In the genomic region with DNA sequence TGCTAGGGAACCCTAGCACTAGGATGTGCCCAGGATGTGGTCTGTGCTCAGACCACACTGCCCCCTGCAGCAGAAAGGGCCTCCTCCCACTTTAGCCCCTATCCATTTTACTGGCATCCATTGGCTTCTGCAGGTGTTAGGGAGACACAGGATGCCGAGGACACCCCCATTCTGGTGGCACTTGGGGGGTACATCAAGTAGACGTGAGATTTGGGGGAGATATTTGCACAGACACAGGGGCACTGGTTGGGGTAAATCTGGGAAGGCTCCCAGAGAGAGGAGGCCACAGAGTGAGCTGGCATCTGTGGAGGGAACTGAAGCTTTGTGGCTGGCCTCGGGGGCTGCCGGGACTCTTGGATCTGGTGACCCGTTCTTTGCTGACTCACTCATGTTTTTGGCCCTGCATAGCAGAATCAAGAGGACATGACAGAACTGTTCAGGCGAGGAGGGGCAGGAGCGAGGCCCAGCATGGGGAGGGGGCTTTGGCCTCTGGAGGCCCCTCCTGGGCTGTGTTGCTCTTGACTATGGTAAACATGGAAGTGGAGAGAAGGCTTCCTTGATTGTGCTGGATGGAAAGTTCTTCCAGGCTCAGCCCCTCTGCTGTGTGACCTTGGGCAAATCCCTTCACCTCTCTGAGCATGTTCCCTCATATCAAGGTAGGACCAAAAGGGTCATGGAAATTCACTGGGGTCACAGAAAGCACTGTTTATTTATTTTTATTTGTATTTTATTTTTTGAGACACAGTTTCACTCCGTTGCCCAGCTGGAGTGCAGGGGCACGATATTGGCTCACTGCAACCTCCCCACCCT, we compare ENCODE assay signal across 1 cellular context.
TF ChIP-seq lines count a peak whose summit lies in the region.

No MANE protein-coding gene starts in this region.

TF ChIP-seq in K562, 482 proteins besides CTCF, POLR2A, EP300 and RAD21:
- TF ChIP-seq RBFOX2 (IDR thresholded peaks at IDR 0.05; ENCODE audit: low read depth, low read length) (peak; percentile 28; the same call in 1 of the 2 replicates), SMARCA5 (IDR thresholded peaks at IDR 0.05) (peak; percentile 58; the same call in 1 of the 2 replicates), ADNP (tag; IDR thresholded peaks at IDR 0.05) (peak; percentile 45; the same call in 1 of the 2 replicates), C11orf30 (IDR thresholded peaks at IDR 0.05; ENCODE audit: low read depth) (peak; percentile 55), CBX1 (IDR thresholded peaks at IDR 0.05; ENCODE audit: low read depth) (0 out of 2 replicates have a peak, but pooled peaks have one; percentile 12), BRD9 (IDR thresholded peaks at IDR 0.05; ENCODE audit: low read depth, partially characterized antibody) (peak; percentile 43), CTBP1 (IDR thresholded peaks at IDR 0.05; ENCODE audit: borderline replicate concordance) (0 out of 2 replicates have a peak, but pooled peaks have one; percentile 23), ZNF12 (CRISPR knock-in tag; IDR thresholded peaks at IDR 0.05) (no peak), RFX5 (IDR thresholded peaks at IDR 0.05; ENCODE audit: low read depth, low read length) (no peak), NFE2 (IDR thresholded peaks at IDR 0.05; ENCODE audit: low read depth) (peak; percentile 33; the same call in 1 of the 2 replicates), BCOR (IDR thresholded peaks at IDR 0.05) (peak; percentile 89), HIVEP1 (CRISPR knock-in tag; IDR thresholded peaks at IDR 0.05) (no peak), TEAD4 (IDR thresholded peaks at IDR 0.05; ENCODE audit: low read length) (0 out of 2 replicates have a peak, but pooled peaks have one; percentile 12), TEAD4 (CRISPR knock-in tag; IDR thresholded peaks at IDR 0.05; ENCODE audit: borderline replicate concordance) (no peak), ZFP36 (IDR thresholded peaks at IDR 0.05; ENCODE audit: low read depth, low read length, partially characterized antibody) (peak; percentile 94), MAFG (tag; conservative IDR thresholded peaks at IDR 0.05) (peak; percentile 39), RBM25 (IDR thresholded peaks at IDR 0.05; ENCODE audit: low read depth, low read length, severe bottlenecking) (peak; percentile 92), KDM1A (IDR thresholded peaks at IDR 0.05) (peak; percentile 32 to 40; a peak in 3 of 4 replicates), ZNF316 (IDR thresholded peaks at IDR 0.05) (peak; percentile 61)
- TF ChIP-seq, protein P1, sequence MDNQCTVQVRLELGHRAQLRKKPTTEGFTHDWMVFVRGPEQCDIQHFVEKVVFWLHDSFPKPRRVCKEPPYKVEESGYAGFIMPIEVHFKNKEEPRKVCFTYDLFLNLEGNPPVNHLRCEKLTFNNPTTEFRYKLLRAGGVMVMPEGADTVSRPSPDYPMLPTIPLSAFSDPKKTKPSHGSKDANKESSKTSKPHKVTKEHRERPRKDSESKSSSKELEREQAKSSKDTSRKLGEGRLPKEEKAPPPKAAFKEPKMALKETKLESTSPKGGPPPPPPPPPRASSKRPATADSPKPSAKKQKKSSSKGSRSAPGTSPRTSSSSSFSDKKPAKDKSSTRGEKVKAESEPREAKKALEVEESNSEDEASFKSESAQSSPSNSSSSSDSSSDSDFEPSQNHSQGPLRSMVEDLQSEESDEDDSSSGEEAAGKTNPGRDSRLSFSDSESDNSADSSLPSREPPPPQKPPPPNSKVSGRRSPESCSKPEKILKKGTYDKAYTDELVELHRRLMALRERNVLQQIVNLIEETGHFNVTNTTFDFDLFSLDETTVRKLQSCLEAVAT (IDR thresholded peaks at IDR 0.05) = no peak
- TF ChIP-seq, protein P2, sequence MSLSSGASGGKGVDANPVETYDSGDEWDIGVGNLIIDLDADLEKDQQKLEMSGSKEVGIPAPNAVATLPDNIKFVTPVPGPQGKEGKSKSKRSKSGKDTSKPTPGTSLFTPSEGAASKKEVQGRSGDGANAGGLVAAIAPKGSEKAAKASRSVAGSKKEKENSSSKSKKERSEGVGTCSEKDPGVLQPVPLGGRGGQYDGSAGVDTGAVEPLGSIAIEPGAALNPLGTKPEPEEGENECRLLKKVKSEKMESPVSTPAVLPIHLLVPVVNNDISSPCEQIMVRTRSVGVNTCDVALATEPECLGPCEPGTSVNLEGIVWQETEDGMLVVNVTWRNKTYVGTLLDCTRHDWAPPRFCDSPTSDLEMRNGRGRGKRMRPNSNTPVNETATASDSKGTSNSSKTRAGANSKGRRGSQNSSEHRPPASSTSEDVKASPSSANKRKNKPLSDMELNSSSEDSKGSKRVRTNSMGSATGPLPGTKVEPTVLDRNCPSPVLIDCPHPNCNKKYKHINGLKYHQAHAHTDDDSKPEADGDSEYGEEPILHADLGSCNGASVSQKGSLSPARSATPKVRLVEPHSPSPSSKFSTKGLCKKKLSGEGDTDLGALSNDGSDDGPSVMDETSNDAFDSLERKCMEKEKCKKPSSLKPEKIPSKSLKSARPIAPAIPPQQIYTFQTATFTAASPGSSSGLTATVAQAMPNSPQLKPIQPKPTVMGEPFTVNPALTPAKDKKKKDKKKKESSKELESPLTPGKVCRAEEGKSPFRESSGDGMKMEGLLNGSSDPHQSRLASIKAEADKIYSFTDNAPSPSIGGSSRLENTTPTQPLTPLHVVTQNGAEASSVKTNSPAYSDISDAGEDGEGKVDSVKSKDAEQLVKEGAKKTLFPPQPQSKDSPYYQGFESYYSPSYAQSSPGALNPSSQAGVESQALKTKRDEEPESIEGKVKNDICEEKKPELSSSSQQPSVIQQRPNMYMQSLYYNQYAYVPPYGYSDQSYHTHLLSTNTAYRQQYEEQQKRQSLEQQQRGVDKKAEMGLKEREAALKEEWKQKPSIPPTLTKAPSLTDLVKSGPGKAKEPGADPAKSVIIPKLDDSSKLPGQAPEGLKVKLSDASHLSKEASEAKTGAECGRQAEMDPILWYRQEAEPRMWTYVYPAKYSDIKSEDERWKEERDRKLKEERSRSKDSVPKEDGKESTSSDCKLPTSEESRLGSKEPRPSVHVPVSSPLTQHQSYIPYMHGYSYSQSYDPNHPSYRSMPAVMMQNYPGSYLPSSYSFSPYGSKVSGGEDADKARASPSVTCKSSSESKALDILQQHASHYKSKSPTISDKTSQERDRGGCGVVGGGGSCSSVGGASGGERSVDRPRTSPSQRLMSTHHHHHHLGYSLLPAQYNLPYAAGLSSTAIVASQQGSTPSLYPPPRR (CRISPR knock-in tag; IDR thresholded peaks at IDR 0.05; ENCODE audit: borderline replicate concordance) = no peak
